ENCODE assay signal across 11 cellular contexts in genomic region chr20:51930775-51931174, GRCh38.
DNase-seq lines count a peak whose midpoint lies in the region; ATAC-seq and TF ChIP-seq lines count a peak whose summit lies in the region.
"Had no signal": no experiment of that assay in that cellular context is flagged by ENCODE, and none has a peak within 500 bp of the region (broad histone marks: within the 10 kb centered on the region; RNA-seq: fewer than 3 reads in every experiment).

No MANE protein-coding gene starts in this region.

- no peaks in the 10 kb centered on the region for H3K79me2 ChIP-seq in ACC112 (ENCODE audit: control insufficient read depth, insufficient read depth, low read length, unreplicated experiment)

- H3K4me3 Mint-ChIP-seq in endothelial cell (ENCODE audit: unreplicated experiment): no peak overlapping the region
- H3K4me3 Mint-ChIP-seq: CD4-positive, alpha-beta memory T cell had no signal

- H3K27me3 Mint-ChIP-seq in endothelial cell (ENCODE audit: unreplicated experiment): no peaks in the 10 kb centered on the region
- H3K27me3 Mint-ChIP-seq: CD4-positive, alpha-beta memory T cell had no signal

- no peak overlapping the region for H3K27ac Mint-ChIP-seq in endothelial cell (ENCODE audit: unreplicated experiment)
- H3K27ac Mint-ChIP-seq: CD4-positive, alpha-beta memory T cell had no signal

- H3K9me3 ChIP-seq in body of pancreas: no peaks in the 10 kb centered on the region
- H3K9me3 ChIP-seq: adrenal gland had no signal

- TF ChIP-seq POLR2A in body of pancreas (IDR thresholded peaks at IDR 0.05): no peak

- H3K4me1 ChIP-seq in ACC112 (ENCODE audit: control insufficient read depth, insufficient read depth, low read length, unreplicated experiment): peaks cover 23% of the 10 kb centered on the region
- H3K4me1 ChIP-seq in body of pancreas: no peaks in the 10 kb centered on the region
- H3K4me1 ChIP-seq: adrenal gland had no signal

- no peaks in the 10 kb centered on the region for H3K27me3 ChIP-seq in ACC112 (ENCODE audit: insufficient read depth, low read length)
- H3K27me3 ChIP-seq in body of pancreas: no peaks in the 10 kb centered on the region
- H3K27me3 ChIP-seq: adrenal gland had no signal

- TF ChIP-seq CTCF in foreskin fibroblast (IDR thresholded peaks at IDR 0.05; ENCODE audit: low read depth, low read length) (no peak), endothelial cell (IDR thresholded peaks at IDR 0.05; ENCODE audit: unreplicated experiment) (no peak), body of pancreas (IDR thresholded peaks at IDR 0.05) (no peak)

- H3K4me3 ChIP-seq in ACC112 (ENCODE audit: low read depth, low read length) (no peak overlapping the region), foreskin fibroblast (ENCODE audit: low read depth in 1 of 2, low read length in 2 of 2) (no peak overlapping the region), body of pancreas (no peak overlapping the region)
- H3K4me3 ChIP-seq: adrenal gland had no signal

- no peaks in the 10 kb centered on the region for H3K36me3 ChIP-seq in ACC112 (ENCODE audit: insufficient read depth, low read length)
- no peaks in the 10 kb centered on the region for H3K36me3 ChIP-seq in body of pancreas (replicated peaks in 1 of 2; ENCODE audit: insufficient read depth in 1 of 2, low read depth in 2 of 2)
- H3K36me3 ChIP-seq: adrenal gland had no signal

- DNase-seq in HCEC 1CT (peak; percentile 42), foreskin fibroblast (peak; percentile 20 to 72), endothelial cell (ENCODE audit: low spot score) (no peak), body of pancreas (no peak)
- no peak for DNase-seq in activated CD8-positive, alpha-beta memory T cell treated with anti-CD3 and anti-CD28 coated beads for 24 hours
- DNase-seq in activated CD8-positive, alpha-beta memory T cell treated with anti-CD3 and anti-CD28 coated beads, Interleukin-2, amount 50 U/mL, for 48 hours: no peak
- DNase-seq: adrenal gland; CD4-positive, alpha-beta memory T cell; hippocampal formation had no signal

- H3K27ac ChIP-seq in ACC112 (ENCODE audit: low read depth, low read length) (peak overlapping the region; percentile 40; the same call in 1 of the 2 replicates), body of pancreas (no peak overlapping the region)
- H3K27ac ChIP-seq: adrenal gland had no signal

- no peaks in the 10 kb centered on the region for H3K9me3 Mint-ChIP-seq in endothelial cell (ENCODE audit: unreplicated experiment)
- H3K9me3 Mint-ChIP-seq: CD4-positive, alpha-beta memory T cell had no signal

- ATAC-seq in SK-N-SH treated with all-trans-retinoic acid at 6 μM for 48 hours: peak; percentile 40; the same call in 2 of the 3 replicates
- ATAC-seq in body of pancreas: no peak

- H2AFZ ChIP-seq in ACC112 (ENCODE audit: low read length, unreplicated experiment): peak overlapping the region; percentile 50

- intact Hi-C loops in body of pancreas (cut with DNase I): no loop called here

- no peaks in the 10 kb centered on the region for H3K36me3 Mint-ChIP-seq in endothelial cell (ENCODE audit: low read depth, unreplicated experiment)
- H3K36me3 Mint-ChIP-seq: CD4-positive, alpha-beta memory T cell had no signal

- WGBS in body of pancreas, 2 donors: 66 to 80% methylated on average over 3 of the region's 3 CpGs

- H3K4me1 Mint-ChIP-seq in endothelial cell (ENCODE audit: unreplicated experiment): peaks cover 10% of the 10 kb centered on the region
- H3K4me1 Mint-ChIP-seq: CD4-positive, alpha-beta memory T cell had no signal

TF ChIP-seq in SK-N-SH treated with all-trans-retinoic acid at 6 μM for 48 hours, 23 proteins besides CTCF, POLR2A, EP300 and RAD21:
- TF ChIP-seq GLIS3 (CRISPR knock-in tag; IDR thresholded peaks at IDR 0.05) (no peak), CSDC2 (CRISPR knock-in tag; IDR thresholded peaks at IDR 0.05) (no peak), CREB5 (CRISPR knock-in tag; IDR thresholded peaks at IDR 0.05; ENCODE audit: low read depth) (peak; percentile 33; the same call in 1 of the 2 replicates), ZNF70 (CRISPR knock-in tag; IDR thresholded peaks at IDR 0.05) (no peak), PATZ1 (CRISPR knock-in tag; IDR thresholded peaks at IDR 0.05; ENCODE audit: borderline replicate concordance) (no peak), ISL1 (CRISPR knock-in tag; IDR thresholded peaks at IDR 0.05) (no peak), RARB (CRISPR knock-in tag; IDR thresholded peaks at IDR 0.05) (no peak), ZFP3 (CRISPR knock-in tag; IDR thresholded peaks at IDR 0.05) (no peak), ZC3H10 (CRISPR knock-in tag; IDR thresholded peaks at IDR 0.05) (no peak)
TF ChIP-seq in SK-N-SH treated with all-trans-retinoic acid at 6 μM for 48 hours: peak in this region for 1.

Comparison
In these comparisons a context has a peak if more than half of its experiments do, and no peak if none do; other contexts are left out.
1. DNase-seq: peak in HCEC 1CT (single experiment) and foreskin fibroblast (2 of 2); none in activated CD8-positive, alpha-beta memory T cell treated with anti-CD3 and anti-CD28 coated beads for 24 hours (single experiment), endothelial cell (single experiment), activated CD8-positive, alpha-beta memory T cell treated with anti-CD3 and anti-CD28 coated beads, Interleukin-2, amount 50 U/mL, for 48 hours (single experiment) and body of pancreas (0 of 4).